In the genomic region with DNA sequence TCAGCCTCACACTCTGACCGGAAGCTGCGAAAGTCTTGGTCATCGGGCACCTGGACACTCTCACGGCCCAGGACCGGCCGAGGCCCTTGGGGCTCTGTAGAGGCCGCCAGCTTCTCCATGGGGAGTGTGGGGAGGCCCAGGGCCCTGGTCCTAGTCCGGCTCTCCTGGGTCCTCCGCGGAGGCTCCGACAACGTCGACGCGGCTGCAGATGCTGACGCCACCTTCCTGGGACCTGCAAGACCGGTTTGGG, we compare ENCODE assay signal across 8 cellular contexts. TPM values are rescaled to one million over a fixed set of nuclear protein-coding genes. Genes with fewer than 3 reads are reported as not detected.
A peak's percentile ranks its signal among the peaks of the same experiment; 100 is the strongest.
DNase-seq lines count a peak whose midpoint lies in the region; ATAC-seq and TF ChIP-seq lines count a peak whose summit lies in the region.

No MANE protein-coding gene starts in this region.

- ATAC-seq in CD4-positive, alpha-beta T cell (ENCODE audit: poor library complexity): no peak
- ATAC-seq in effector memory CD8-positive, alpha-beta T cell (replicated peaks): no peak
- no peak for ATAC-seq in HG02973 (IDR thresholded peaks at IDR 0.05; ENCODE audit: unreplicated experiment)
- no peak for ATAC-seq in activated CD4-positive, CD25-positive, alpha-beta regulatory T cell treated with anti-CD3 and anti-CD28 coated beads, Interleukin-2, amount 50 U/mL, for 24 hours

- no peaks in the 10 kb centered on the region for H3K27me3 Mint-ChIP-seq in CD4-positive, alpha-beta T cell
- no peaks in the 10 kb centered on the region for H3K27me3 Mint-ChIP-seq in effector memory CD8-positive, alpha-beta T cell

- in situ Hi-C loops in G401 (cut with HindIII; ENCODE audit: low sequenced_read_pairs): no loop called here

- peak overlapping the region; percentile 84 for H2BK5ac ChIP-seq in neuronal stem cell (ENCODE audit: low read length)

- peak overlapping the region; percentile 39 for H3K14ac ChIP-seq in neuronal stem cell (ENCODE audit: low read length)

- intact Hi-C loops in CD4-positive, alpha-beta T cell (cut with DNase I, micrococcal nuclease): loop anchor here in 1 of 2 experiments (2.0 kb wide), 1 partner anchor 26 kb away; no protein-coding TSS in a partner anchor

- H2AFZ ChIP-seq in neuronal stem cell (ENCODE audit: low read length): peak overlapping the region; percentile 81

- peak overlapping the region; percentile 76 for H3K4me2 ChIP-seq in neuronal stem cell (ENCODE audit: insufficient read depth, low read length, poor library complexity, severe bottlenecking)

- H3K36me3 Mint-ChIP-seq in CD4-positive, alpha-beta T cell (ENCODE audit: low read depth): no peaks in the 10 kb centered on the region
- H3K36me3 Mint-ChIP-seq in effector memory CD8-positive, alpha-beta T cell (ENCODE audit: insufficient read depth): peaks cover 2% of the 10 kb centered on the region

- H3K4me1 Mint-ChIP-seq in CD4-positive, alpha-beta T cell (ENCODE audit: low read depth): peaks cover 24% of the 10 kb centered on the region
- peaks cover 28 to 36% of the 10 kb centered on the region in 2 donors for H3K4me1 Mint-ChIP-seq in effector memory CD8-positive, alpha-beta T cell (ENCODE audit: low read depth in 2 of 2)

- H3K4ac ChIP-seq in neuronal stem cell (ENCODE audit: low read length): no peak overlapping the region

- no peaks in the 10 kb centered on the region for H3K9me3 ChIP-seq in CD4-positive, alpha-beta T cell (ENCODE audit: control insufficient read depth, low read length)
- no peaks in the 10 kb centered on the region for H3K9me3 ChIP-seq in neuronal stem cell (replicated peaks in 1 of 2; ENCODE audit: control insufficient read depth in 2 of 2, insufficient read depth in 1 of 2, low read depth in 1 of 2, low read length in 2 of 2)

- peak overlapping the region; percentile 38 to 78 for H3K4me3 ChIP-seq in neuronal stem cell (ENCODE audit: low read length in 2 of 2)

- peak overlapping the region; percentile 52 for H3K23ac ChIP-seq in neuronal stem cell (ENCODE audit: low read depth, low read length, poor library complexity)

- peak overlapping the region; percentile 90 for H2AK5ac ChIP-seq in neuronal stem cell (ENCODE audit: low read depth, low read length)

- no peaks in the 10 kb centered on the region for H3K9me3 Mint-ChIP-seq in CD4-positive, alpha-beta T cell
- H3K9me3 Mint-ChIP-seq in effector memory CD8-positive, alpha-beta T cell: no peaks in the 10 kb centered on the region

- peak overlapping the region; percentile 75 for H3K18ac ChIP-seq in neuronal stem cell (ENCODE audit: low read length)

- H3K9ac ChIP-seq in neuronal stem cell (ENCODE audit: low read depth, low read length, poor library complexity): peak overlapping the region; percentile 70

- H3K4me3 Mint-ChIP-seq in CD4-positive, alpha-beta T cell: peak overlapping the region; percentile 88
- H3K4me3 Mint-ChIP-seq in effector memory CD8-positive, alpha-beta T cell: peak overlapping the region; percentile 68 to 78

- CTCF ChIA-PET in CD4-positive, alpha-beta T cell (lab: Charles Lee): interaction anchor here (1.3 to 3.1 kb wide), 2 partner anchors 56 to 59 kb away, joined by 5 to 14 read pairs; no protein-coding TSS in a partner anchor

- no peak overlapping the region for H2BK12ac ChIP-seq in neuronal stem cell (ENCODE audit: low read length)

- H3K36me3 ChIP-seq in neuronal stem cell (replicated peaks in 1 of 2; ENCODE audit: control insufficient read depth in 2 of 2, insufficient read depth in 2 of 2, low read length in 2 of 2): no peaks in the 10 kb centered on the region

- H3K27ac Mint-ChIP-seq in CD4-positive, alpha-beta T cell: peak overlapping the region; percentile 20
- peak overlapping the region; percentile 41 to 57 for H3K27ac Mint-ChIP-seq in effector memory CD8-positive, alpha-beta T cell

- DNase-seq in CD4-positive, alpha-beta T cell: peak in 1 of 10 experiments; percentile 3
- peak; percentile 18 for DNase-seq in NCI-H1048 (lab: John Stamatoyannopoulos, UW)
- no peak for DNase-seq in effector memory CD8-positive, alpha-beta T cell
- no peak for DNase-seq in neuronal stem cell (ENCODE audit: low spot score)
- no peak for DNase-seq in G401 (ENCODE audit: low spot score)
- DNase-seq in stimulated activated CD4-positive, alpha-beta T cell treated with anti-CD3 and anti-CD28 coated beads, Interleukin-12 subunit alpha, Interleukin-12 subunit beta, amount 100 ng/mL, for 4 hours: no peak

- H3K27ac ChIP-seq in CD4-positive, alpha-beta T cell (ENCODE audit: low read depth, low read length): no peak overlapping the region
- H3K27ac ChIP-seq in neuronal stem cell (replicated peaks; ENCODE audit: low read length): no peak overlapping the region

- H3K79me1 ChIP-seq in neuronal stem cell (ENCODE audit: low read depth, low read length): no peaks in the 10 kb centered on the region

- H3K4me1 ChIP-seq in neuronal stem cell (ENCODE audit: control insufficient read depth in 2 of 2, insufficient read depth in 1 of 2, low read depth in 1 of 2, low read length in 2 of 2): peaks cover 6 to 13% of the 10 kb centered on the region in 2 donors

- H4K8ac ChIP-seq in neuronal stem cell (ENCODE audit: low read depth, low read length): no peak overlapping the region

- H4K91ac ChIP-seq in neuronal stem cell (ENCODE audit: low read depth, low read length, poor library complexity): no peak overlapping the region

- WGBS in neuronal stem cell (ENCODE audit: extremely low coverage in 2 of 2, insufficient read length in 2 of 2, insufficient replicate concordance in 1 of 2), 2 donors: no CpG with 5 or more reads among the region's 17 CpGs

- H3K27me3 ChIP-seq in CD4-positive, alpha-beta T cell (ENCODE audit: control insufficient read depth, insufficient read depth, low read length): no peaks in the 10 kb centered on the region
- peaks cover 0 to 35% (median 16%) of the 10 kb centered on the region in 3 experiments for H3K27me3 ChIP-seq in neuronal stem cell (ENCODE audit: control insufficient read depth in 3 of 3, insufficient read depth in 3 of 3, low read depth in 1 of 3, low read length in 3 of 3)

- no peak for TF ChIP-seq CTCF in CD4-positive, alpha-beta T cell (IDR thresholded peaks at IDR 0.05)

- H2BK15ac ChIP-seq in neuronal stem cell (ENCODE audit: low read length): peak overlapping the region; percentile 70

- no peak overlapping the region for H2BK120ac ChIP-seq in neuronal stem cell (ENCODE audit: low read depth, low read length)

- POLR2A ChIA-PET in CD4-positive, alpha-beta T cell (lab: Charles Lee): interaction anchor here (1.2 to 2.0 kb wide), 3 partner anchors 12 to 362 kb away, joined by 4 to 8 read pairs (median 6); partner anchors contain the start of gene FCHSD2

RNA-seq across cellular contexts. Expression of gene STARD10, which starts 12.9 kb away (rescaled TPM):
- total RNA-seq in CD4-positive, alpha-beta T cell: 10 to 100 TPM; 10.5 to 12.9 TPM
- polyA plus RNA-seq in neuronal stem cell (2013, experiment 1 of 2): 19.9 TPM
- polyA plus RNA-seq in neuronal stem cell (2013, experiment 2 of 2): 17.9 TPM
- 68.8 and 74.1 TPM in 2 replicates for total RNA-seq in G401 (2014; rRNA removed; shearing (Covaris generic))

RNA-seq across cellular contexts. Expression of gene ARAP1, which starts 28.8 kb away (rescaled TPM):
- total RNA-seq in CD4-positive, alpha-beta T cell: 10 to 100 TPM; 65.7 to 69.8 TPM
- 15.2 TPM for polyA plus RNA-seq in neuronal stem cell (2013, experiment 1 of 2)
- polyA plus RNA-seq in neuronal stem cell (2013, experiment 2 of 2): 15.9 TPM
- total RNA-seq in G401 (2014; rRNA removed; shearing (Covaris generic)): 89.9 and 113 TPM in 2 replicates

RNA-seq across cellular contexts. Expression of gene ATG16L2, which starts 33.2 kb away (rescaled TPM):
- 10 to 100 TPM; 58.3 to 61.6 TPM for total RNA-seq in CD4-positive, alpha-beta T cell
- 18.3 TPM for polyA plus RNA-seq in neuronal stem cell (2013, experiment 1 of 2)
- polyA plus RNA-seq in neuronal stem cell (2013, experiment 2 of 2): 16.1 TPM
- 10.0 and 11.6 TPM in 2 replicates for total RNA-seq in G401 (2014; rRNA removed; shearing (Covaris generic))
